In genomic region chr19:32362318-32362691, GRCh38 we compare ENCODE assay signal across 29 cellular contexts. TPM values are rescaled to one million over a fixed set of nuclear protein-coding genes. Genes with fewer than 3 reads are reported as not detected.
DNase-seq lines count a peak whose midpoint lies in the region; ATAC-seq and TF ChIP-seq lines count a peak whose summit lies in the region.
"Had no signal": no experiment of that assay in that cellular context is flagged by ENCODE, and none has a peak within 500 bp of the region (broad histone marks: within the 10 kb centered on the region; RNA-seq: fewer than 3 reads in every experiment).

No MANE protein-coding gene starts in this region.

- H3K4me3 ChIP-seq in Panc1 (ENCODE audit: low read depth in 2 of 2, low read length in 2 of 2) = no peak overlapping the region
- H3K4me3 ChIP-seq in osteoblast (ENCODE audit: insufficient read depth, low read length) = no peak overlapping the region
- H3K4me3 ChIP-seq: HAP-1, MG63, ovary, SJSA1 had no signal

- H3K4me1 ChIP-seq in Panc1 (ENCODE audit: control insufficient read depth, insufficient read depth, low read length) (no peaks in the 10 kb centered on the region), osteoblast (ENCODE audit: insufficient read depth, low read length) (peaks cover 11% of the 10 kb centered on the region)
- H3K4me1 ChIP-seq: HAP-1, SJSA1 had no signal

- in situ Hi-C loops in Panc1 (cut with HindIII; ENCODE audit: low pct_unique_long_range_greater_than_20kb, low sequenced_read_pairs) = no loop called here

- DNase-seq in Panc1 (ENCODE audit: low read depth, low spot score) (no peak), chondrocyte (ENCODE audit: low spot score) (no peak), osteoblast (ENCODE audit: insufficient read length, low spot score, missing footprints) (no peak), type B pancreatic cell (ENCODE audit: extremely low spot score, unreplicated experiment) (no peak), CD14-positive monocyte (ENCODE audit: low spot score) (no peak), glutamatergic neuron (no peak), NCI-H1694 (lab: John Stamatoyannopoulos, UW) (no peak)
- DNase-seq in activated naive CD4-positive, alpha-beta T cell treated with anti-CD3 and anti-CD28 coated beads for 36 hours = no peak
- DNase-seq: activated CD8-positive, alpha-beta T cell treated with anti-CD3 and anti-CD28 coated beads for 36 hours; activated effector memory CD4-positive, alpha-beta T cell treated with Interleukin-2 at 50 U/mL for 16 hours; activated naive CD8-positive, alpha-beta T cell treated with anti-CD3 and anti-CD28 coated beads for 36 hours; C1 segment of cervical spinal cord; cerebellar nuclear complex; DND-41; effector CD4-positive, alpha-beta T cell; KBM-7; MG63; NCI-H1105 treated with DMSO at 0.1 percent for 48 hours; NCI-H2081; NCI-H2227 treated with DMSO at 0.1 percent for 48 hours; nephron progenitor cell; ovary; right cardiac atrium; stimulated activated CD4-positive, alpha-beta T cell treated with anti-CD3 and anti-CD28 coated beads, Interleukin-4, amount 100 ng/mL, for 4 hours; stimulated activated naive B cell treated with anti-CD40 and anti-IgM and Interleukin-4, amounts not matched to agents 10 μg/mL and 1 μg/mL and 100 μg/mL, for 72 hours had no signal

- TF ChIP-seq CTCF in Panc1 (IDR thresholded peaks at IDR 0.05) (no peak), chondrocyte (IDR thresholded peaks at IDR 0.05) (no peak), osteoblast (IDR thresholded peaks at IDR 0.05; ENCODE audit: extremely low read depth, low read depth, low read length) (no peak), type B pancreatic cell (conservative IDR thresholded peaks at IDR 0.05) (no peak), CD14-positive monocyte (IDR thresholded peaks at IDR 0.05) (no peak), glutamatergic neuron (IDR thresholded peaks at IDR 0.05; ENCODE audit: partially characterized antibody, unreplicated experiment) (no peak)

- peaks cover 7% of the 10 kb centered on the region for H4K20me1 ChIP-seq in osteoblast (ENCODE audit: insufficient read depth, low read length)

- no peak overlapping the region for H2AFZ ChIP-seq in osteoblast (ENCODE audit: low read length)

- H3K36me3 Mint-ChIP-seq in chondrocyte (ENCODE audit: low read depth) (peaks cover 11% of the 10 kb centered on the region), type B pancreatic cell (peaks cover 39% of the 10 kb centered on the region), CD14-positive monocyte (peaks cover 7 to 46% of the 10 kb centered on the region in 2 donors), glutamatergic neuron (ENCODE audit: unreplicated experiment) (no peaks in the 10 kb centered on the region)
- peaks cover 46% of the 10 kb centered on the region for H3K36me3 Mint-ChIP-seq in activated naive CD4-positive, alpha-beta T cell treated with anti-CD3 and anti-CD28 coated beads for 36 hours (ENCODE audit: low read depth)

- POLR2A ChIA-PET in Panc1 (lab: Charles Lee) = no interaction called here

- peak overlapping the region; percentile 39 for H3K27ac ChIP-seq in Panc1 (ENCODE audit: low read length)
- H3K27ac ChIP-seq in osteoblast (ENCODE audit: low read depth, low read length) = peak overlapping the region; percentile 32
- H3K27ac ChIP-seq: epithelial cell of prostate, ovary, SJSA1 had no signal

- no peaks in the 10 kb centered on the region for H3K9me3 ChIP-seq in Panc1 (ENCODE audit: control insufficient read depth, insufficient read depth, low read depth, low read length)
- H3K9me3 ChIP-seq in osteoblast (ENCODE audit: low read depth, low read length) = no peaks in the 10 kb centered on the region
- H3K9me3 ChIP-seq: HAP-1, MG63, ovary, SJSA1 had no signal

- peaks cover 46% of the 10 kb centered on the region for H3K36me3 ChIP-seq in Panc1 (ENCODE audit: control insufficient read depth, insufficient read depth, low read length)
- peaks cover 61% of the 10 kb centered on the region for H3K36me3 ChIP-seq in osteoblast (ENCODE audit: insufficient read depth, low read length)
- H3K36me3 ChIP-seq: ovary had no signal

- H3K27ac Mint-ChIP-seq in chondrocyte (ENCODE audit: unreplicated experiment) (peak overlapping the region; percentile 63), type B pancreatic cell (peak overlapping the region; percentile 7), CD14-positive monocyte (no peak overlapping the region), glutamatergic neuron (ENCODE audit: unreplicated experiment) (no peak overlapping the region)
- H3K27ac Mint-ChIP-seq in activated naive CD4-positive, alpha-beta T cell treated with anti-CD3 and anti-CD28 coated beads for 36 hours = no peak overlapping the region
- H3K27ac Mint-ChIP-seq: activated CD8-positive, alpha-beta T cell treated with anti-CD3 and anti-CD28 coated beads for 36 hours; activated naive CD8-positive, alpha-beta T cell treated with anti-CD3 and anti-CD28 coated beads for 36 hours; stimulated activated naive B cell treated with anti-CD40 and anti-IgM and Interleukin-4, amounts not matched to agents 10 μg/mL and 1 μg/mL and 100 μg/mL, for 72 hours had no signal

- intact Hi-C loops in Panc1 (cut with micrococcal nuclease; ENCODE audit: unreplicated experiment) (no loop called here), CD14-positive monocyte (cut with micrococcal nuclease) (no loop called here)
- intact Hi-C loops in activated naive CD4-positive, alpha-beta T cell treated with anti-CD3 and anti-CD28 coated beads for 36 hours (cut with micrococcal nuclease) = no loop called here

- CTCF ChIA-PET in Panc1 (lab: Charles Lee) = no interaction called here
- CTCF ChIA-PET in activated naive CD4-positive, alpha-beta T cell treated with anti-CD3 and anti-CD28 coated beads for 36 hours (lab: Charles Lee) = no interaction called here

- H3K4me1 Mint-ChIP-seq in chondrocyte (ENCODE audit: low read depth) (peaks cover 21% of the 10 kb centered on the region), type B pancreatic cell (ENCODE audit: unreplicated experiment) (peaks cover 7% of the 10 kb centered on the region), CD14-positive monocyte (peaks cover 6% of the 10 kb centered on the region), glutamatergic neuron (ENCODE audit: low read depth, unreplicated experiment) (no peaks in the 10 kb centered on the region)
- peaks cover 50% of the 10 kb centered on the region for H3K4me1 Mint-ChIP-seq in activated naive CD4-positive, alpha-beta T cell treated with anti-CD3 and anti-CD28 coated beads for 36 hours (ENCODE audit: low read depth)
- H3K4me1 Mint-ChIP-seq: nephron progenitor cell had no signal

- H3K4me3 Mint-ChIP-seq in chondrocyte (ENCODE audit: unreplicated experiment) (no peak overlapping the region), type B pancreatic cell (no peak overlapping the region), CD14-positive monocyte (peak overlapping the region in 1 of 2 donors; percentile 86), glutamatergic neuron (ENCODE audit: unreplicated experiment) (no peak overlapping the region)
- no peak overlapping the region for H3K4me3 Mint-ChIP-seq in activated naive CD4-positive, alpha-beta T cell treated with anti-CD3 and anti-CD28 coated beads for 36 hours
- H3K4me3 Mint-ChIP-seq: activated CD8-positive, alpha-beta T cell treated with anti-CD3 and anti-CD28 coated beads for 36 hours; activated naive CD8-positive, alpha-beta T cell treated with anti-CD3 and anti-CD28 coated beads for 36 hours; nephron progenitor cell; stimulated activated naive B cell treated with anti-CD40 and anti-IgM and Interleukin-4, amounts not matched to agents 10 μg/mL and 1 μg/mL and 100 μg/mL, for 72 hours had no signal

- ATAC-seq in Panc1 = no peak
- ATAC-seq: activated CD4-positive, CD25-positive, alpha-beta regulatory T cell treated with anti-CD3 and anti-CD28 coated beads, Interleukin-2, amount 50 U/mL, for 24 hours; activated CD8-positive, alpha-beta T cell treated with anti-CD3 and anti-CD28 coated beads for 36 hours; stimulated activated naive B cell treated with anti-CD40 and anti-IgM and Interleukin-4, amounts not matched to agents 10 μg/mL and 1 μg/mL and 100 μg/mL, for 72 hours had no signal

- H3K27me3 Mint-ChIP-seq in chondrocyte (ENCODE audit: low read depth) (no peaks in the 10 kb centered on the region), type B pancreatic cell (no peaks in the 10 kb centered on the region), CD14-positive monocyte (ENCODE audit: low read depth in 3 of 3) (peaks cover 94 to 97% (median 96%) of the 10 kb centered on the region in 3 donors), glutamatergic neuron (ENCODE audit: unreplicated experiment) (no peaks in the 10 kb centered on the region)
- H3K27me3 Mint-ChIP-seq in activated naive CD4-positive, alpha-beta T cell treated with anti-CD3 and anti-CD28 coated beads for 36 hours (ENCODE audit: low read depth) = no peaks in the 10 kb centered on the region
- H3K27me3 Mint-ChIP-seq: activated CD8-positive, alpha-beta T cell treated with anti-CD3 and anti-CD28 coated beads for 36 hours; activated naive CD8-positive, alpha-beta T cell treated with anti-CD3 and anti-CD28 coated beads for 36 hours; stimulated activated naive B cell treated with anti-CD40 and anti-IgM and Interleukin-4, amounts not matched to agents 10 μg/mL and 1 μg/mL and 100 μg/mL, for 72 hours had no signal

- no TSS peak for BruUV-seq in Panc1 (replicated peaks; lab: Mats Ljungman, UMichigan)

- H3K9me3 Mint-ChIP-seq in chondrocyte (ENCODE audit: low read depth) (no peaks in the 10 kb centered on the region), type B pancreatic cell (no peaks in the 10 kb centered on the region), CD14-positive monocyte (peaks cover 0 to 25% (median 8%) of the 10 kb centered on the region in 7 donors), glutamatergic neuron (ENCODE audit: unreplicated experiment) (no peaks in the 10 kb centered on the region)
- no peaks in the 10 kb centered on the region for H3K9me3 Mint-ChIP-seq in activated naive CD4-positive, alpha-beta T cell treated with anti-CD3 and anti-CD28 coated beads for 36 hours
- H3K9me3 Mint-ChIP-seq: activated CD8-positive, alpha-beta T cell treated with anti-CD3 and anti-CD28 coated beads for 36 hours; activated naive CD8-positive, alpha-beta T cell treated with anti-CD3 and anti-CD28 coated beads for 36 hours; nephron progenitor cell; stimulated activated naive B cell treated with anti-CD40 and anti-IgM and Interleukin-4, amounts not matched to agents 10 μg/mL and 1 μg/mL and 100 μg/mL, for 72 hours had no signal

- H3K4me2 ChIP-seq in osteoblast (ENCODE audit: insufficient read depth, low read length) = no peak overlapping the region

- H3K27me3 ChIP-seq in Panc1 (ENCODE audit: control insufficient read depth, insufficient read depth, low read length) = no peaks in the 10 kb centered on the region
- H3K27me3 ChIP-seq in osteoblast (ENCODE audit: insufficient read depth, low read length) = no peaks in the 10 kb centered on the region
- H3K27me3 ChIP-seq: MG63, ovary, SJSA1 had no signal

- peaks cover 73% of the 10 kb centered on the region for H3K79me2 ChIP-seq in osteoblast (ENCODE audit: insufficient read depth, low read length)

RNA-seq across cellular contexts. Expression of gene ZNF507, which starts 16.9 kb away (rescaled TPM):
- total RNA-seq in Panc1 (2021; ENCODE audit: unreplicated experiment) (28.3 TPM), chondrocyte (16.7 to 20.6 TPM (median 17.0 TPM) in 3 replicates), osteoblast (13.0 TPM in 2 replicates), type B pancreatic cell (ENCODE audit: low replicate concordance) (22.4 and 32.5 TPM in 2 replicates), glutamatergic neuron (ENCODE audit: unreplicated experiment) (24.7 TPM)
- 9.3 TPM for polyA plus RNA-seq in Panc1 (2012; ENCODE audit: insufficient read length)
- total RNA-seq in activated naive CD4-positive, alpha-beta T cell treated with anti-CD3 and anti-CD28 coated beads for 36 hours = 10 to 100 TPM; 21.4 to 21.5 TPM
- polyA plus RNA-seq in CD14-positive monocyte = under 1 TPM; 0.08 to 0.10 TPM

RNA-seq across cellular contexts. Expression of gene DPY19L3, which starts 43.3 kb away (rescaled TPM):
- 27.8 TPM for total RNA-seq in Panc1 (2021; ENCODE audit: unreplicated experiment)
- polyA plus RNA-seq in Panc1 (2012; ENCODE audit: insufficient read length) = 15.3 TPM
- total RNA-seq in chondrocyte = 70.3 to 85.4 TPM (median 72.5 TPM) in 3 replicates
- 30.0 and 31.8 TPM in 2 replicates for total RNA-seq in osteoblast
- total RNA-seq in type B pancreatic cell (ENCODE audit: low replicate concordance) = 25.5 and 75.2 TPM in 2 replicates
- total RNA-seq in activated naive CD4-positive, alpha-beta T cell treated with anti-CD3 and anti-CD28 coated beads for 36 hours = 10 to 100 TPM; 11.1 to 11.5 TPM
- 1 to 10 TPM; 6.5 to 7.7 TPM for polyA plus RNA-seq in CD14-positive monocyte
- 51.1 TPM for total RNA-seq in glutamatergic neuron (ENCODE audit: unreplicated experiment)

Comparison
In these comparisons a context has a peak if more than half of its experiments do, and no peak if none do; other contexts are left out.
1. H3K27ac Mint-ChIP-seq: peak in chondrocyte (single experiment) and type B pancreatic cell (single experiment); none in activated naive CD4-positive, alpha-beta T cell treated with anti-CD3 and anti-CD28 coated beads for 36 hours (single experiment), CD14-positive monocyte (0 of 7) and glutamatergic neuron (single experiment).